ENCODE assay signal across 19 cellular contexts in the genomic region with DNA sequence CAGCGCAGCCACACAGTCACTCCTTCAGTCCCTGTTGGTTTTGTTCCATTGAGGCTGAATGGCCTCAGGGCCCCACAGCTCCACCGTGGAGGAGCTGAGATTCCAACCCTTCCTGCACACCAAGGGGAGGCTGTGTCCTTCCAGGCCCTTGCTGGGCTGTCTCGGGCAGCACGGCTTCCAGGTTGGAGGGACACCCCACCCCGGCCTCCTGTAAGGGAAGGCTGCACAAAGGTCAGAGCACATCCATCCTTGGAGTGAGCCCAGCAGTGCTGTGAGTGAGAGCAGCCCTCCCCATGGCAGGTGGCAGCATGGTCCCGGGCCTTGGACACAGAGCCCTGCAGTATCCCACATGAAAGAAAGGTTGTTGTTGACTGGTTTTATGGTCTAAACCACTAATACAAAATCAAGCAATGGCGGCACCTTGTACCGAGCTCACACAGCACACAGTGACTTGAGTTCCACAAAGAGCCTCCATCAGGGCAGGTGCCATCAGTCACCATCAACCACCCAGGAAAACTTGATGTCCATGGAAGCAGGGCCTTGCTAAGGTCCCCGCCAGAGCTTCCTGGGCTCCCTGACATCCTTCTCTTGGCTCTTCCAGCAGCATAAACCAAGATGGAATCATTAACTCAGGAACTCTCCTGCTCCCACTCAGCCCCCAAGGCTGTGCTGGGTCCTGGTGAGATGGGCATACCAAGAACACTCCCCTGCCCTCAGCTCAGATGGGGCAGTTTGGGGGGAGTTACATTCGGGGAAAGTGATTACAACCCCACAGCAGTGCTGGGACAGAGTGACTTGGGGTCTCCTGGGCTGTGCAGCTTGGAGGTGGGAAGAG.
"Had no signal": no experiment of that assay in that cellular context is flagged by ENCODE, and none has a peak within 500 bp of the region (broad histone marks: within the 10 kb centered on the region; RNA-seq: fewer than 3 reads in every experiment).

No MANE protein-coding gene starts in this region.

- H3K27me3 ChIP-seq: MG63 had no signal

- H3K36me3 ChIP-seq: MG63 had no signal

- H3K4me2 ChIP-seq: SK-N-SH had no signal

- H3K9ac ChIP-seq: SK-N-SH had no signal

- ATAC-seq: HepG2 had no signal

- H3K9me2 ChIP-seq: SK-N-SH had no signal

- H3K9me3 ChIP-seq: MG63, SK-N-SH had no signal

- DNase-seq: IMR-90, Karpas-422, KG1, MG63, NCI-H1092 treated with DMSO at 0.1 percent for 48 hours, NCI-H1436, NCI-H187, NCI-H2029, NCI-H2081 treated with DMSO at 0.1 percent for 48 hours, NCI-H2171, NCI-H345, NCI-H446 treated with DMSO at 0.1 percent for 48 hours, NCI-H510A treated with DMSO at 0.1 percent for 48 hours, NCI-H526, NCI-H748 treated with DMSO at 0.1 percent for 48 hours, RPMI8226, SHP77, SK-N-SH had no signal

- H3K4me3 ChIP-seq: MG63 had no signal
